24 cellular contexts compared by ENCODE assay signal in the genomic region with DNA sequence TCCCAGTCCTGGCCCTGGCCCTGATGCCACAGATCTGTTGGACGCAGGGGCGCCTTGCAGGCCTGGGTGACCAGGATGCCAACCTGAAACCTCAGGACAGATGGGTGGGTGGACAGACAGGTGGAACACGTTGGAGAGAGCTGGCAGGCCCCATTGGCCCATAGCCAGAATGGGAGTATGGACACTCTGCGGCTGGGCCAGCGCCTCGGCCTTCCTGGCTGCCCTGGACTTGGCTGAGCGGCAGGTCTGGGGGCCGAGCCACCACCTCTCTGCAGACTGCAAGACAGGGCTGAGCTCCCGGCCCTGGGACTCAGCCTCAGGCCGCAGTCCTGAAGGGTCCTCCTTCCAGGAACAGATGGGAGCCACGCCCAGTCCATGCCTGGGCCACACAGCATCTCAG. TPM values are rescaled to one million over a fixed set of nuclear protein-coding genes. Genes with fewer than 3 reads are reported as not detected.
"Had no signal": no experiment of that assay in that cellular context is flagged by ENCODE, and none has a peak within 500 bp of the region (broad histone marks: within the 10 kb centered on the region; RNA-seq: fewer than 3 reads in every experiment).

No MANE protein-coding gene starts in this region.

- H3K4me3 ChIP-seq: esophagus muscularis mucosa, gastroesophageal sphincter, left ventricle myocardium inferior, lower lobe of right lung, psoas muscle, right lobe of liver, testis, tibial nerve, upper lobe of right lung had no signal

- H3K36me3 Mint-ChIP-seq: memory B cell; naive B cell; stimulated activated effector memory CD8-positive, alpha-beta T cell treated with anti-CD3 and anti-CD28 coated beads, Interleukin-12 subunit alpha, Interleukin-12 subunit beta, amount 100 ng/mL, for 72 hours had no signal

- DNase-seq: effector memory CD4-positive, alpha-beta T cell; glutamatergic neuron; islet precursor cell; left ventricle myocardium inferior; lower lobe of right lung; naive B cell; psoas muscle; retina; right lobe of liver; stimulated activated CD4-positive, alpha-beta T cell treated with anti-CD3 and anti-CD28 coated beads, Interleukin-4, amount 100 ng/mL, for 1 hour; stimulated activated CD8-positive, alpha-beta memory T cell treated with anti-CD3 and anti-CD28 coated beads, Interleukin-4, amount 100 ng/mL, for 48 hours; testis; upper lobe of right lung had no signal

- H3K36me3 ChIP-seq: esophagus muscularis mucosa, gastroesophageal sphincter, left ventricle myocardium inferior, lower lobe of right lung, neutrophil, right lobe of liver, tibial nerve, upper lobe of right lung had no signal

- H3K9me3 ChIP-seq: esophagus muscularis mucosa, gastroesophageal sphincter, left ventricle myocardium inferior, lower lobe of right lung, neutrophil, psoas muscle, right lobe of liver, testis, tibial nerve, upper lobe of right lung had no signal

- ATAC-seq: gastroesophageal sphincter; lower lobe of right lung; psoas muscle; right lobe of liver; stimulated activated effector memory CD8-positive, alpha-beta T cell treated with anti-CD3 and anti-CD28 coated beads, Interleukin-12 subunit alpha, Interleukin-12 subunit beta, amount 100 ng/mL, for 72 hours; upper lobe of right lung had no signal

- H3K4me1 Mint-ChIP-seq: nephron; stimulated activated effector memory CD8-positive, alpha-beta T cell treated with anti-CD3 and anti-CD28 coated beads, Interleukin-12 subunit alpha, Interleukin-12 subunit beta, amount 100 ng/mL, for 72 hours had no signal

- H3K4me1 ChIP-seq: esophagus muscularis mucosa, gastroesophageal sphincter, left ventricle myocardium inferior, lower lobe of right lung, psoas muscle, right lobe of liver, testis, upper lobe of right lung had no signal

- H3K27me3 ChIP-seq: right lobe of liver, testis had no signal

- H3K27ac Mint-ChIP-seq: memory B cell; nephron; stimulated activated effector memory CD8-positive, alpha-beta T cell treated with anti-CD3 and anti-CD28 coated beads, Interleukin-12 subunit alpha, Interleukin-12 subunit beta, amount 100 ng/mL, for 72 hours; stimulated activated naive CD8-positive, alpha-beta T cell treated with anti-CD3 and anti-CD28 coated beads, Interleukin-15, Interleukin-2, amounts not matched to agents 100 ng/mL and 50 ng/mL, for 24 hours had no signal

- H3K27ac ChIP-seq: epithelial cell of prostate, esophagus muscularis mucosa, gastroesophageal sphincter, left ventricle myocardium inferior, lower lobe of right lung, neutrophil, psoas muscle, right lobe of liver, testis, tibial nerve, upper lobe of right lung had no signal

- H3K9me3 Mint-ChIP-seq: memory B cell; naive B cell; nephron; stimulated activated effector memory CD8-positive, alpha-beta T cell treated with anti-CD3 and anti-CD28 coated beads, Interleukin-12 subunit alpha, Interleukin-12 subunit beta, amount 100 ng/mL, for 72 hours; stimulated activated naive CD8-positive, alpha-beta T cell treated with anti-CD3 and anti-CD28 coated beads, Interleukin-15, Interleukin-2, amounts not matched to agents 100 ng/mL and 50 ng/mL, for 24 hours had no signal

- H3K4me3 Mint-ChIP-seq: memory B cell; naive B cell; nephron; stimulated activated effector memory CD8-positive, alpha-beta T cell treated with anti-CD3 and anti-CD28 coated beads, Interleukin-12 subunit alpha, Interleukin-12 subunit beta, amount 100 ng/mL, for 72 hours; stimulated activated naive CD8-positive, alpha-beta T cell treated with anti-CD3 and anti-CD28 coated beads, Interleukin-15, Interleukin-2, amounts not matched to agents 100 ng/mL and 50 ng/mL, for 24 hours had no signal

RNA-seq across cellular contexts. Expression of a gene that starts 14.2 kb away (rescaled TPM):
- total RNA-seq: esophagus muscularis mucosa, left ventricle myocardium inferior, osteoblast, psoas muscle, subcutaneous adipose tissue, tibial nerve had no signal
